Comparison of ENCODE assay signal across 9 cellular contexts in genomic region chr17:7191571-7192270, GRCh38. TPM values are rescaled to one million over a fixed set of nuclear protein-coding genes. Genes with fewer than 3 reads are reported as not detected.
A peak's percentile ranks its signal among the peaks of the same experiment; 100 is the strongest.
DNase-seq lines count a peak whose midpoint lies in the region; ATAC-seq, FAIRE-seq and TF ChIP-seq lines count a peak whose summit lies in the region.
"Had no signal": no experiment of that assay in that cellular context is flagged by ENCODE, and none has a peak within 500 bp of the region (broad histone marks: within the 10 kb centered on the region; RNA-seq: fewer than 3 reads in every experiment).

No MANE protein-coding gene starts in this region.

- DNase-seq in activated effector memory CD4-positive, alpha-beta T cell treated with anti-CD3 and anti-CD28 coated beads, Interleukin-2, amount 50 U/mL, for 16 hours, result peak; percentile 66
- DNase-seq in activated effector memory CD4-positive, alpha-beta T cell treated with Interleukin-2 at 50 U/mL for 16 hours, result no peak
- DNase-seq in frontal cortex (ENCODE audit: low spot score in 2 of 2) (peak; percentile 59 to 66), DMS153 treated with DMSO at 0.1 percent for 48 hours (lab: John Stamatoyannopoulos, UW; ENCODE audit: unreplicated experiment) (no peak), DMS79 treated with DMSO at 0.1 percent for 48 hours (lab: John Stamatoyannopoulos, UW) (no peak)
- peak; percentile 40 for DNase-seq in stimulated activated naive CD8-positive, alpha-beta T cell treated with anti-CD3 and anti-CD28 coated beads, Interleukin-15, Interleukin-2, amounts not matched to agents 100 U/mL and 50 U/mL, for 24 hours
- DNase-seq in effector CD8-positive, alpha-beta T cell (lab: John Stamatoyannopoulos, UW), result no peak

- ATAC-seq in stimulated activated naive CD8-positive, alpha-beta T cell treated with anti-CD3 and anti-CD28 coated beads, Interleukin-15, Interleukin-2, amounts not matched to agents 100 U/mL and 50 U/mL, for 24 hours, result peak; percentile 42

- FAIRE-seq in frontal cortex (lab: Jason Lieb, UNC), result no peak
- FAIRE-seq: colon had no signal

TF ChIP-seq in PFSK-1, 5 proteins besides CTCF, POLR2A, EP300 and RAD21:
- TF ChIP-seq REST (IDR thresholded peaks at IDR 0.05; ENCODE audit: insufficient read depth in 1 of 2, low read depth in 2 of 2, low read length in 2 of 2) (peak; percentile 71 to 87), POLR2AphosphoS5 (IDR thresholded peaks at IDR 0.05; ENCODE audit: low read depth, low read length) (no peak)

RNA-seq across cellular contexts. Expression of gene ASGR1, which starts 12.6 kb away (rescaled TPM):
- 13.8 TPM for polyA plus RNA-seq in PFSK-1 (2012; ENCODE audit: insufficient read length, low read depth)
- total RNA-seq in frontal cortex, result 18.8 TPM

RNA-seq across cellular contexts. Expression of gene DLG4, which starts 27.9 kb away (rescaled TPM):
- polyA plus RNA-seq in PFSK-1 (2012; ENCODE audit: insufficient read length, low read depth), result 48.4 TPM
- 111 TPM for total RNA-seq in frontal cortex

RNA-seq across cellular contexts. Expression of gene ACADVL, which starts 28.0 kb away (rescaled TPM):
- 730 TPM for polyA plus RNA-seq in PFSK-1 (2012; ENCODE audit: insufficient read length, low read depth)
- total RNA-seq in frontal cortex, result 65.6 TPM

RNA-seq across cellular contexts. Expression of gene DVL2, which starts 42.6 kb away (rescaled TPM):
- polyA plus RNA-seq in PFSK-1 (2012; ENCODE audit: insufficient read length, low read depth), result 118 TPM
- total RNA-seq in frontal cortex, result 53.4 TPM

RNA-seq across cellular contexts. Expression of gene PHF23, which starts 47.5 kb away (rescaled TPM):
- polyA plus RNA-seq in PFSK-1 (2012; ENCODE audit: insufficient read length, low read depth), result 86.0 TPM
- total RNA-seq in frontal cortex, result 34.6 TPM

Comparison
In these comparisons a context has a peak if more than half of its experiments do, and no peak if none do; other contexts are left out.
1. DNase-seq: peak in activated effector memory CD4-positive, alpha-beta T cell treated with anti-CD3 and anti-CD28 coated beads, Interleukin-2, amount 50 U/mL, for 16 hours (single experiment), frontal cortex (2 of 2) and stimulated activated naive CD8-positive, alpha-beta T cell treated with anti-CD3 and anti-CD28 coated beads, Interleukin-15, Interleukin-2, amounts not matched to agents 100 U/mL and 50 U/mL, for 24 hours (single experiment); none in activated effector memory CD4-positive, alpha-beta T cell treated with Interleukin-2 at 50 U/mL for 16 hours (single experiment), effector CD8-positive, alpha-beta T cell (single experiment), DMS153 treated with DMSO at 0.1 percent for 48 hours (single experiment) and DMS79 treated with DMSO at 0.1 percent for 48 hours (single experiment).